ENCODE assay signal across 8 cellular contexts in genomic region chr4:157978680-157979361, GRCh38.
DNase-seq lines count a peak whose midpoint lies in the region; ATAC-seq, FAIRE-seq and TF ChIP-seq lines count a peak whose summit lies in the region.

No MANE protein-coding gene starts in this region.

- no peak overlapping the region for H2BK5ac ChIP-seq in mesenchymal stem cell (ENCODE audit: low read depth, low read length, poor library complexity, severe bottlenecking)

- H4K91ac ChIP-seq in mesenchymal stem cell (ENCODE audit: low read length), result no peak overlapping the region

- no peak overlapping the region for H3K27ac ChIP-seq in endodermal cell (ENCODE audit: low read depth, low read length)
- no peak overlapping the region for H3K27ac ChIP-seq in mesenchymal stem cell (ENCODE audit: low read length, poor library complexity, severe bottlenecking)
- no peak overlapping the region for H3K27ac ChIP-seq in thoracic aorta

- peak overlapping the region; percentile 69 for H3K27ac Mint-ChIP-seq in endodermal cell

- H3K4ac ChIP-seq in mesenchymal stem cell (ENCODE audit: low read depth in 1 of 2, low read length in 2 of 2), result no peak overlapping the region

- H4K8ac ChIP-seq in mesenchymal stem cell (ENCODE audit: low read length), result no peak overlapping the region

- no peak overlapping the region for H3K18ac ChIP-seq in mesenchymal stem cell (ENCODE audit: low read depth in 1 of 2, low read length in 2 of 2)

- no peak overlapping the region for H2BK15ac ChIP-seq in mesenchymal stem cell (ENCODE audit: low read depth, poor library complexity, severe bottlenecking)

- H3K4me1 ChIP-seq in endodermal cell (ENCODE audit: control insufficient read depth, insufficient read depth, low read length) (no peaks in the 10 kb centered on the region), mesenchymal stem cell (ENCODE audit: control insufficient read depth, insufficient read depth, low read depth, low read length) (no peaks in the 10 kb centered on the region), thoracic aorta (ENCODE audit: control insufficient read depth in 1 of 2, low read depth in 2 of 2) (peaks cover 8 to 9% of the 10 kb centered on the region in 2 donors)

- H3K36me3 ChIP-seq in endodermal cell (ENCODE audit: control insufficient read depth, insufficient read depth, low read length) (no peaks in the 10 kb centered on the region), mesenchymal stem cell (ENCODE audit: control insufficient read depth in 1 of 2, insufficient read depth in 2 of 2, low read depth in 1 of 2, low read length in 2 of 2) (no peaks in the 10 kb centered on the region), thoracic aorta (no peaks in the 10 kb centered on the region)

- peak; percentile 53 for ATAC-seq in HG02970 (IDR thresholded peaks at IDR 0.05; ENCODE audit: low FRiP score, unreplicated experiment)
- peak; percentile 52 for ATAC-seq in thoracic aorta (ENCODE audit: insufficient number of reproducible peaks, low FRiP score, low read depth)

- no peak overlapping the region for H3K14ac ChIP-seq in mesenchymal stem cell (ENCODE audit: low read length in 2 of 2)

- peak; percentile 85 for TF ChIP-seq CTCF in AG09319 (IDR thresholded peaks at IDR 0.05; ENCODE audit: low read depth, low read length)
- TF ChIP-seq CTCF in endodermal cell (conservative IDR thresholded peaks at IDR 0.05), result peak; percentile 91
- peak; percentile 82 for TF ChIP-seq CTCF in thoracic aorta (IDR thresholded peaks at IDR 0.05)

- peak; percentile 76 for FAIRE-seq in GM18507 (lab: Jason Lieb, UNC)
- FAIRE-seq in TTC549 (lab: Jason Lieb, UNC), result peak; percentile 96

- no peak overlapping the region for H3K4me3 Mint-ChIP-seq in endodermal cell

- H3K4me3 ChIP-seq in endodermal cell (ENCODE audit: low read length), result no peak overlapping the region
- peak overlapping the region in 1 of 2 experiments; percentile 62 for H3K4me3 ChIP-seq in mesenchymal stem cell (ENCODE audit: insufficient read depth in 1 of 2, low read depth in 1 of 2, low read length in 2 of 2)
- H3K4me3 ChIP-seq in thoracic aorta, result peak overlapping the region; percentile 65

- no peaks in the 10 kb centered on the region for H3K9me3 ChIP-seq in endodermal cell (ENCODE audit: control insufficient read depth, low read length)
- H3K9me3 ChIP-seq in mesenchymal stem cell (ENCODE audit: control insufficient read depth, low read length), result no peaks in the 10 kb centered on the region
- H3K9me3 ChIP-seq in thoracic aorta, result no peaks in the 10 kb centered on the region

- H3K4me2 ChIP-seq in mesenchymal stem cell (ENCODE audit: low read length, poor library complexity, severe bottlenecking), result no peak overlapping the region

- H3K23ac ChIP-seq in mesenchymal stem cell (ENCODE audit: low read length in 2 of 2), result no peak overlapping the region

- H3K36me3 Mint-ChIP-seq in endodermal cell (ENCODE audit: low read depth), result no peaks in the 10 kb centered on the region

- H2AFZ ChIP-seq in mesenchymal stem cell (ENCODE audit: low read depth, low read length), result no peak overlapping the region

- no peaks in the 10 kb centered on the region for H3K9me3 Mint-ChIP-seq in endodermal cell

- H2AK5ac ChIP-seq in mesenchymal stem cell (ENCODE audit: low read length, severe bottlenecking), result no peak overlapping the region

- no peak overlapping the region for H2BK12ac ChIP-seq in mesenchymal stem cell (ENCODE audit: low read length in 2 of 2)

- H3K9ac ChIP-seq in endodermal cell (ENCODE audit: extremely low read depth, low read length, poor library complexity, severe bottlenecking) (no peak overlapping the region), mesenchymal stem cell (ENCODE audit: low read length) (peak overlapping the region; percentile 79)

- H3K27me3 Mint-ChIP-seq in endodermal cell (ENCODE audit: insufficient read depth), result no peaks in the 10 kb centered on the region

- H3K4me1 Mint-ChIP-seq in endodermal cell, result peaks cover 3% of the 10 kb centered on the region

- H3K27me3 ChIP-seq in endodermal cell (ENCODE audit: control insufficient read depth, insufficient read depth, low read length, poor library complexity, severe bottlenecking) (no peaks in the 10 kb centered on the region), mesenchymal stem cell (ENCODE audit: control insufficient read depth in 1 of 2, insufficient read depth in 1 of 2, low read length in 2 of 2) (no peaks in the 10 kb centered on the region), thoracic aorta (replicated peaks; ENCODE audit: insufficient read depth) (no peaks in the 10 kb centered on the region)

- no peaks in the 10 kb centered on the region for H3K79me1 ChIP-seq in mesenchymal stem cell (replicated peaks; ENCODE audit: low read length, poor library complexity, severe bottlenecking)

- H2BK120ac ChIP-seq in mesenchymal stem cell (ENCODE audit: low read depth, low read length), result no peak overlapping the region

- DNase-seq in AG09319 (ENCODE audit: extremely low read depth, low read depth), result no peak
- DNase-seq in GM18507 (ENCODE audit: extremely low spot score, insufficient read length, low read depth), result peak; percentile 4
- peak; percentile 42 for DNase-seq in NCI-H1694 treated with DMSO at 0.1 percent for 48 hours (lab: John Stamatoyannopoulos, UW)
- peak; percentile 79 for DNase-seq in endodermal cell
- peak; percentile 74 for DNase-seq in mesenchymal stem cell
- no peak for DNase-seq in thoracic aorta (ENCODE audit: low spot score)

- 26% methylated on average over 3 of the region's 7 CpGs; no CpG with 5 or more reads in 1 of the 2 experiments for WGBS in endodermal cell (ENCODE audit: insufficient coverage in 1 of 2, insufficient read length in 1 of 2), 2 experiments
- 13% methylated on average over 3 of the region's 7 CpGs for WGBS in mesenchymal stem cell

Comparison
In these comparisons a context has a peak if more than half of its experiments do, and no peak if none do; other contexts are left out.
1. DNase-seq: peak in GM18507 (single experiment), NCI-H1694 treated with DMSO at 0.1 percent for 48 hours (single experiment), endodermal cell (single experiment) and mesenchymal stem cell (single experiment); none in AG09319 (single experiment) and thoracic aorta (single experiment).
2. Peak in every context shown above with its lines, with median percentiles within 50 percentile points of each other: CTCF ChIP-seq.